In genomic region chr3:143123353-143123974, GRCh38 we compare ENCODE assay signal across 12 cellular contexts. TPM values are rescaled to one million over a fixed set of nuclear protein-coding genes. Genes with fewer than 3 reads are reported as not detected.
DNase-seq lines count a peak whose midpoint lies in the region; ATAC-seq, FAIRE-seq and TF ChIP-seq lines count a peak whose summit lies in the region.
"Had no signal": no experiment of that assay in that cellular context is flagged by ENCODE, and none has a peak within 500 bp of the region (broad histone marks: within the 10 kb centered on the region; RNA-seq: fewer than 3 reads in every experiment).

No MANE protein-coding gene starts in this region.

- POLR2A ChIA-PET in activated CD8-positive, alpha-beta T cell treated with anti-CD3 and anti-CD28 coated beads for 36 hours (lab: Charles Lee): interaction anchor here (0.7 kb wide), 1 partner anchor 438 kb away, joined by 3 read pairs; no protein-coding TSS in a partner anchor
- POLR2A ChIA-PET in activated CD8-positive, alpha-beta T cell treated with anti-CD3 and anti-CD28 coated beads, Interleukin-2, amount 10 ng/mL, durations not matched to agents 7 days and 5 days (lab: Charles Lee): no interaction called here
- POLR2A ChIA-PET in GM12878 (lab: Charles Lee): interaction anchor here (0.8 to 1.2 kb wide), 2 partner anchors 15 to 116 kb away, joined by 3 read pairs; no protein-coding TSS in a partner anchor
- POLR2A ChIA-PET in CD4-positive, alpha-beta memory T cell (lab: Charles Lee; ENCODE audit: partially characterized antibody): no interaction called here

- H3K27ac Mint-ChIP-seq in activated CD8-positive, alpha-beta T cell treated with anti-CD3 and anti-CD28 coated beads for 36 hours: peak overlapping the region; percentile 71
- H3K27ac Mint-ChIP-seq in activated CD8-positive, alpha-beta T cell treated with anti-CD3 and anti-CD28 coated beads, Interleukin-2, amount 10 ng/mL, durations not matched to agents 7 days and 5 days: no peak overlapping the region
- H3K27ac Mint-ChIP-seq in CD4-positive, alpha-beta memory T cell: no peak overlapping the region

- H3K9me3 Mint-ChIP-seq in activated CD8-positive, alpha-beta T cell treated with anti-CD3 and anti-CD28 coated beads for 36 hours: no peaks in the 10 kb centered on the region
- H3K9me3 Mint-ChIP-seq in activated CD8-positive, alpha-beta T cell treated with anti-CD3 and anti-CD28 coated beads, Interleukin-2, amount 10 ng/mL, durations not matched to agents 7 days and 5 days (ENCODE audit: insufficient read depth): no peaks in the 10 kb centered on the region
- H3K9me3 Mint-ChIP-seq in CD4-positive, alpha-beta memory T cell: peaks cover 0 to 2% (median 0%) of the 10 kb centered on the region in 8 donors

- H3K9ac ChIP-seq in GM12878 (ENCODE audit: control insufficient read depth, insufficient read depth, low read length): peak overlapping the region; percentile 69

- TF ChIP-seq CTCF in activated CD8-positive, alpha-beta T cell treated with anti-CD3 and anti-CD28 coated beads for 36 hours (IDR thresholded peaks at IDR 0.05): no peak
- no peak for TF ChIP-seq CTCF in HL-60 (IDR thresholded peaks at IDR 0.05; ENCODE audit: insufficient read depth, low read length)
- TF ChIP-seq CTCF in GM12878 (IDR thresholded peaks at IDR 0.05 in 2 of 3, conservative IDR thresholded peaks at IDR 0.05 in 1 of 3; ENCODE audit: control insufficient read depth in 2 of 3, extremely low read depth in 1 of 3, insufficient read depth in 1 of 3, low read depth in 3 of 3, low read length in 3 of 3): no peak
- TF ChIP-seq CTCF in spleen (IDR thresholded peaks at IDR 0.05 in 8 of 11, conservative IDR thresholded peaks at IDR 0.05 in 3 of 11): no peak

- peak; percentile 14 for DNase-seq in activated CD8-positive, alpha-beta T cell treated with anti-CD3 and anti-CD28 coated beads for 36 hours
- no peak for DNase-seq in activated CD8-positive, alpha-beta T cell treated with anti-CD3 and anti-CD28 coated beads, Interleukin-2, amount 10 ng/mL, durations not matched to agents 7 days and 5 days
- DNase-seq in HL-60 (ENCODE audit: low read depth in 1 of 2, low spot score in 1 of 2): no peak
- no peak for DNase-seq in GM12878 (ENCODE audit: low read depth, low spot score)
- DNase-seq in spleen: no peak
- DNase-seq in NCI-H345 treated with DMSO at 0.1 percent for 48 hours (lab: John Stamatoyannopoulos, UW; ENCODE audit: unreplicated experiment): no peak
- no peak for DNase-seq in CD4-positive, alpha-beta memory T cell
- DNase-seq: islet precursor cell, NCI-H1436, posterior cingulate gyrus, uterus had no signal

- peak overlapping the region; percentile 56 for H3K4me3 Mint-ChIP-seq in activated CD8-positive, alpha-beta T cell treated with anti-CD3 and anti-CD28 coated beads for 36 hours
- H3K4me3 Mint-ChIP-seq in activated CD8-positive, alpha-beta T cell treated with anti-CD3 and anti-CD28 coated beads, Interleukin-2, amount 10 ng/mL, durations not matched to agents 7 days and 5 days: no peak overlapping the region
- H3K4me3 Mint-ChIP-seq in CD4-positive, alpha-beta memory T cell: peak overlapping the region in 4 of 8 donors; percentile 2 to 46 (median 26)

- peak overlapping the region; percentile 99 for H3K4me2 ChIP-seq in GM12878 (ENCODE audit: control insufficient read depth, insufficient read depth)

- no TSS peak for BruUV-seq in GM12878 (replicated peaks; lab: Mats Ljungman, UMichigan)

- SMC1A ChIA-PET in GM12878 (lab: Charles Lee; ENCODE audit: uncharacterized antibody, unreplicated experiment): interaction anchor here (0.7 to 4.6 kb wide), 20 partner anchors 9 to 552 kb away, joined by 3 to 41 read pairs (median 4); no protein-coding TSS in a partner anchor

- H3K36me3 ChIP-seq in GM12878 (ENCODE audit: control insufficient read depth in 2 of 2, insufficient read depth in 2 of 2, low read length in 1 of 2) (0 out of 4 replicates have a peak, but pooled peaks cover 0 to 5% of the 10 kb centered on the region in 2 experiments), spleen (peaks cover 0 to 12% (median 8%) of the 10 kb centered on the region in 6 donors)
- no peaks in the 10 kb centered on the region for H3K36me3 ChIP-seq in CD4-positive, alpha-beta memory T cell (ENCODE audit: insufficient read depth, low read length)
- H3K36me3 ChIP-seq: uterus had no signal

- TF ChIP-seq POLR2A in GM12878 (IDR thresholded peaks at IDR 0.05; ENCODE audit: low read depth, low read length) (no peak), spleen (IDR thresholded peaks at IDR 0.05) (no peak)

- CTCF ChIA-PET in activated CD8-positive, alpha-beta T cell treated with anti-CD3 and anti-CD28 coated beads for 36 hours (lab: Charles Lee): interaction anchor here (1.1 to 2.4 kb wide), 4 partner anchors 9 to 177 kb away, joined by 3 to 8 read pairs (median 4); no protein-coding TSS in a partner anchor
- CTCF ChIA-PET in activated CD8-positive, alpha-beta T cell treated with anti-CD3 and anti-CD28 coated beads, Interleukin-2, amount 10 ng/mL, durations not matched to agents 7 days and 5 days (lab: Charles Lee): interaction anchor here (0.9 to 4.8 kb wide), 7 partner anchors 37 to 551 kb away, joined by 3 to 28 read pairs (median 5); no protein-coding TSS in a partner anchor
- CTCF ChIA-PET in GM12878 (lab: Yijun Ruan, JAX): interaction anchor here (0.6 to 2.2 kb wide), 9 partner anchors 8 to 551 kb away, joined by 3 to 9 read pairs (median 4); no protein-coding TSS in a partner anchor
- CTCF ChIA-PET in CD4-positive, alpha-beta memory T cell (lab: Charles Lee; ENCODE audit: partially characterized antibody): interaction anchor here (1.5 kb wide), 1 partner anchor 11 kb away, joined by 4 read pairs; no protein-coding TSS in a partner anchor

- H3K4me1 Mint-ChIP-seq in activated CD8-positive, alpha-beta T cell treated with anti-CD3 and anti-CD28 coated beads for 36 hours (ENCODE audit: low read depth): peaks cover 46% of the 10 kb centered on the region
- H3K4me1 Mint-ChIP-seq in activated CD8-positive, alpha-beta T cell treated with anti-CD3 and anti-CD28 coated beads, Interleukin-2, amount 10 ng/mL, durations not matched to agents 7 days and 5 days (ENCODE audit: low read depth): peaks cover 35% of the 10 kb centered on the region
- peaks cover 13 to 35% (median 19%) of the 10 kb centered on the region in 4 donors for H3K4me1 Mint-ChIP-seq in CD4-positive, alpha-beta memory T cell

- peaks cover 43% of the 10 kb centered on the region for H3K79me2 ChIP-seq in GM12878 (ENCODE audit: control insufficient read depth, insufficient read depth, low read length)

- H2AFZ ChIP-seq in GM12878 (ENCODE audit: control insufficient read depth, low read depth, low read length): peak overlapping the region; percentile 52; the same call in 1 of the 2 replicates

- H3K27me3 ChIP-seq in HL-60 (ENCODE audit: insufficient read depth, poor library complexity, severe bottlenecking) (peaks cover 47% of the 10 kb centered on the region), GM12878 (replicated peaks in 1 of 2; ENCODE audit: control insufficient read depth in 2 of 2, insufficient read depth in 2 of 2, low read length in 1 of 2) (no peaks in the 10 kb centered on the region), spleen (replicated peaks in 1 of 7) (peaks cover 0 to 36% (median 7%) of the 10 kb centered on the region in 7 donors)
- H3K27me3 ChIP-seq in CD4-positive, alpha-beta memory T cell (ENCODE audit: insufficient read depth, low read length): no peaks in the 10 kb centered on the region
- H3K27me3 ChIP-seq: uterus had no signal

- ATAC-seq in activated CD8-positive, alpha-beta T cell treated with anti-CD3 and anti-CD28 coated beads for 36 hours: no peak
- ATAC-seq in activated CD8-positive, alpha-beta T cell treated with anti-CD3 and anti-CD28 coated beads, Interleukin-2, amount 10 ng/mL, durations not matched to agents 7 days and 5 days: no peak
- ATAC-seq in GM12878: peak; percentile 12; the same call in 1 of the 3 replicates
- no peak for ATAC-seq in activated CD4-positive, CD25-positive, alpha-beta regulatory T cell treated with anti-CD3 and anti-CD28 coated beads, Interleukin-2, amount 50 U/mL, for 24 hours

- no peaks in the 10 kb centered on the region for H3K9me3 ChIP-seq in GM12878 (replicated peaks; ENCODE audit: control insufficient read depth, insufficient read depth, low read length)
- no peaks in the 10 kb centered on the region for H3K9me3 ChIP-seq in spleen
- no peaks in the 10 kb centered on the region for H3K9me3 ChIP-seq in CD4-positive, alpha-beta memory T cell (ENCODE audit: control insufficient read depth in 1 of 2, low read length in 2 of 2)
- H3K9me3 ChIP-seq: uterus had no signal

- TF ChIP-seq RAD21 in GM12878 (IDR thresholded peaks at IDR 0.05; ENCODE audit: insufficient read depth, low read depth, low read length): no peak

- peak overlapping the region; percentile 5; the same call in 1 of the 2 replicates for H3K4me3 ChIP-seq in HL-60 (replicated peaks; ENCODE audit: insufficient read depth, low read length)
- H3K4me3 ChIP-seq in GM12878: peak overlapping the region; percentile 55
- H3K4me3 ChIP-seq in spleen: peak overlapping the region in 4 of 8 donors; percentile 6 to 97 (median 19)
- H3K4me3 ChIP-seq in CD4-positive, alpha-beta memory T cell (ENCODE audit: low read length in 2 of 2): no peak overlapping the region
- H3K4me3 ChIP-seq: uterus had no signal

- RAD21 ChIA-PET in GM12878 (lab: Charles Lee; ENCODE audit: unreplicated experiment): interaction anchor here (0.8 to 3.3 kb wide), 13 partner anchors 9 to 551 kb away, joined by 3 to 15 read pairs (median 5); no protein-coding TSS in a partner anchor

- FAIRE-seq in GM12878 (lab: Jason Lieb, UNC): no peak

- H3K27ac ChIP-seq in HL-60 (replicated peaks) (no peak overlapping the region), GM12878 (ENCODE audit: control insufficient read depth, insufficient read depth) (peak overlapping the region; percentile 93), spleen (peak overlapping the region in 7 of 8 donors; percentile 45 to 94 (median 64))
- H3K27ac ChIP-seq in CD4-positive, alpha-beta memory T cell (ENCODE audit: low read depth, low read length): no peak overlapping the region
- H3K27ac ChIP-seq: uterus had no signal

- intact Hi-C loops in activated CD8-positive, alpha-beta T cell treated with anti-CD3 and anti-CD28 coated beads for 36 hours (cut with micrococcal nuclease): loop anchor here (5.0 to 10.0 kb wide), 4 partner anchors 49 to 521 kb away; no protein-coding TSS in a partner anchor
- intact Hi-C loops in GM12878 (cut with micrococcal nuclease; ENCODE audit: unreplicated experiment): loop anchor here (1.0 to 10.0 kb wide), 7 partner anchors 35 to 411 kb away; no protein-coding TSS in a partner anchor
- intact Hi-C loops in spleen (cut with DNase I; ENCODE audit: low total_unique reads): loop anchor here (10.0 kb wide), 1 partner anchor 551 kb away; no protein-coding TSS in a partner anchor
- intact Hi-C loops in CD4-positive, alpha-beta memory T cell (cut with micrococcal nuclease): no loop called here

- H3K36me3 Mint-ChIP-seq in activated CD8-positive, alpha-beta T cell treated with anti-CD3 and anti-CD28 coated beads for 36 hours (ENCODE audit: low read depth): peaks cover 4% of the 10 kb centered on the region
- peaks cover 3% of the 10 kb centered on the region for H3K36me3 Mint-ChIP-seq in activated CD8-positive, alpha-beta T cell treated with anti-CD3 and anti-CD28 coated beads, Interleukin-2, amount 10 ng/mL, durations not matched to agents 7 days and 5 days (ENCODE audit: low read depth)
- H3K36me3 Mint-ChIP-seq in CD4-positive, alpha-beta memory T cell: peaks cover 0 to 3% of the 10 kb centered on the region in 2 donors

- peaks cover 4% of the 10 kb centered on the region for H3K27me3 Mint-ChIP-seq in activated CD8-positive, alpha-beta T cell treated with anti-CD3 and anti-CD28 coated beads for 36 hours
- H3K27me3 Mint-ChIP-seq in activated CD8-positive, alpha-beta T cell treated with anti-CD3 and anti-CD28 coated beads, Interleukin-2, amount 10 ng/mL, durations not matched to agents 7 days and 5 days (ENCODE audit: low read depth): peaks cover 5% of the 10 kb centered on the region
- H3K27me3 Mint-ChIP-seq in CD4-positive, alpha-beta memory T cell: peaks cover 0 to 14% of the 10 kb centered on the region in 2 donors

- in situ Hi-C loops in GM12878 (cut with MboI): loop anchor here (5.0 kb wide), 1 partner anchor 549 kb away; no protein-coding TSS in a partner anchor

- peaks cover 21% of the 10 kb centered on the region for H3K4me1 ChIP-seq in GM12878 (ENCODE audit: control insufficient read depth, insufficient read depth, low read length)
- peaks cover 6 to 77% (median 56%) of the 10 kb centered on the region in 6 donors for H3K4me1 ChIP-seq in spleen
- peaks cover 19% of the 10 kb centered on the region for H3K4me1 ChIP-seq in CD4-positive, alpha-beta memory T cell (ENCODE audit: insufficient read depth, low read length)
- H3K4me1 ChIP-seq: uterus had no signal

- 0 out of 4 replicates have a peak, but pooled peaks of 1 of the 2 experiments have one; percentile 15 for TF ChIP-seq EP300 in GM12878 (IDR thresholded peaks at IDR 0.05; ENCODE audit: borderline replicate concordance in 1 of 2, control insufficient read depth in 1 of 2, low read depth in 2 of 2, low read length in 2 of 2)

- no peaks in the 10 kb centered on the region for H4K20me1 ChIP-seq in GM12878 (ENCODE audit: control insufficient read depth, insufficient read depth)

- under 1% methylated on average over 7 of the region's 7 CpGs for WGBS in GM12878 (ENCODE audit: insufficient coverage, insufficient replicate concordance, low lambda C conversion rate, missing lambda C conversion rate)
- WGBS in spleen, 5 donors: 33 to 52% (median 47%) methylated on average over 7 of the region's 7 CpGs

RNA-seq across cellular contexts. Expression of gene CHST2, which starts 3.9 kb away (rescaled TPM):
- 1 to 10 TPM; 6.0 to 6.9 TPM for total RNA-seq in activated CD8-positive, alpha-beta T cell treated with anti-CD3 and anti-CD28 coated beads for 36 hours
- total RNA-seq in activated CD8-positive, alpha-beta T cell treated with anti-CD3 and anti-CD28 coated beads, Interleukin-2, amount 10 ng/mL, durations not matched to agents 7 days and 5 days: 1 to 10 TPM; 2.3 to 2.4 TPM
- total RNA-seq in GM12878 (2013; cell fraction: nucleolus; rRNA removed): 15.8 and 17.7 TPM in 2 replicates
- total RNA-seq in GM12878 (2014; rRNA removed) (9.8 and 12.8 TPM in 2 replicates), GM12878 (2014; rRNA removed; fragmentation: Illumina TruSeq; extraction: Trizol) (9.2 TPM in 2 replicates), GM12878 (2021) (37.1 and 37.2 TPM in 2 replicates), spleen (10 to 100 TPM; 25.9 to 46.6 (median 32.6) TPM)
- polyA plus RNA-seq in GM12878 (2011; ENCODE audit: low read depth): 4.2 TPM
- polyA plus RNA-seq in GM12878 (2011; rRNA removed) (1.5 and 1.6 TPM in 2 replicates), GM12878 (2014; fragmentation: Illumina TruSeq; extraction: Trizol) (8.4 and 9.3 TPM in 2 replicates), GM12878 (2014; fragmentation: Nextera tagmentation; extraction: Ambion mirVana) (1 to 10 TPM; 2.3 to 5.6 TPM), GM12878 (2014; rRNA removed) (21.8 and 25.7 TPM in 2 replicates), GM12878 (2016; fragmentation: Nextera tagmentation; extraction: Ambion mirVana) (1 to 10 TPM; 4.3 to 8.3 TPM), spleen (10 to 100 TPM in 2 of 3 donors, 1 to 10 TPM in 1; 8.5 to 15.4 (median 11.9) TPM)
- 2.0 and 3.3 TPM in 2 replicates for polyA plus RNA-seq in GM12878 (2011; cell fraction: cytosol; rRNA removed)
- polyA plus RNA-seq in GM12878 (2011; cell fraction: nucleus; rRNA removed): 4.1 and 5.9 TPM in 2 replicates
- polyA plus RNA-seq in GM12878 (2012): 13.1 and 13.3 TPM in 2 replicates
- polyA minus RNA-seq in GM12878 (2011; rRNA and poly(A)+ RNA removed): 0.80 and 2.0 TPM in 2 replicates
- 1.7 and 1.9 TPM in 2 replicates for polyA minus RNA-seq in GM12878 (2011; cell fraction: cytosol; rRNA and poly(A)+ RNA removed)
- polyA minus RNA-seq in GM12878 (2011; cell fraction: nucleus; rRNA and poly(A)+ RNA removed): 3.1 and 5.0 TPM in 2 replicates
- 1 to 10 TPM; 1.1 TPM for total RNA-seq in CD4-positive, alpha-beta memory T cell
- 1 to 10 TPM in 1 of 2 donors, under 1 TPM in 1; 0.71 to 2.9 TPM for polyA plus RNA-seq in CD4-positive, alpha-beta memory T cell

Comparison
In these comparisons a context has a peak if more than half of its experiments do, and no peak if none do; other contexts are left out.
1. POLR2A ChIA-PET loops: an anchor here in activated CD8-positive, alpha-beta T cell treated with anti-CD3 and anti-CD28 coated beads for 36 hours (0.7 kb wide) and GM12878 (0.8 to 1.2 kb wide); none called in activated CD8-positive, alpha-beta T cell treated with anti-CD3 and anti-CD28 coated beads, Interleukin-2, amount 10 ng/mL, durations not matched to agents 7 days and 5 days and CD4-positive, alpha-beta memory T cell.
2. H3K27ac ChIP-seq: peak in GM12878 (single experiment) and spleen (7 of 8); none in HL-60 (single experiment) and CD4-positive, alpha-beta memory T cell (single experiment).
3. H3K4me3 ChIP-seq: peak in HL-60 (single experiment) and GM12878 (single experiment); none in CD4-positive, alpha-beta memory T cell (0 of 2).